22 cellular contexts compared by ENCODE assay signal in genomic region chr2:128343459-128343858, GRCh38. TPM values are rescaled to one million over a fixed set of nuclear protein-coding genes. Genes with fewer than 3 reads are reported as not detected.
A peak's percentile ranks its signal among the peaks of the same experiment; 100 is the strongest.
DNase-seq lines count a peak whose midpoint lies in the region; ATAC-seq, FAIRE-seq and TF ChIP-seq lines count a peak whose summit lies in the region.
"Had no signal": no experiment of that assay in that cellular context is flagged by ENCODE, and none has a peak within 500 bp of the region (broad histone marks: within the 10 kb centered on the region; RNA-seq: fewer than 3 reads in every experiment).

No MANE protein-coding gene starts in this region.

- no peak overlapping the region for H3K4me2 ChIP-seq in K562 (ENCODE audit: insufficient read depth, low read length)
- H3K4me2 ChIP-seq: A549 had no signal

- H3K27ac Mint-ChIP-seq in activated CD8-positive, alpha-beta T cell treated with anti-CD3 and anti-CD28 coated beads, Interleukin-2, amount 10 ng/mL, durations not matched to agents 7 days and 5 days = no peak overlapping the region
- H3K27ac Mint-ChIP-seq in activated CD8-positive, alpha-beta T cell treated with anti-CD3 and anti-CD28 coated beads for 36 hours = no peak overlapping the region
- no peak overlapping the region for H3K27ac Mint-ChIP-seq in endothelial cell (ENCODE audit: unreplicated experiment)
- H3K27ac Mint-ChIP-seq: B cell; CD4-positive, alpha-beta T cell; CD8-positive, alpha-beta T cell had no signal

- TF ChIP-seq POLR2A in NB4 (IDR thresholded peaks at IDR 0.05; ENCODE audit: extremely low read depth, insufficient read length) = no peak
- TF ChIP-seq POLR2A in K562 (conservative IDR thresholded peaks at IDR 0.05) = no peak

- no peaks in the 10 kb centered on the region for H3K4me1 Mint-ChIP-seq in activated CD8-positive, alpha-beta T cell treated with anti-CD3 and anti-CD28 coated beads, Interleukin-2, amount 10 ng/mL, durations not matched to agents 7 days and 5 days (ENCODE audit: low read depth)
- no peaks in the 10 kb centered on the region for H3K4me1 Mint-ChIP-seq in activated CD8-positive, alpha-beta T cell treated with anti-CD3 and anti-CD28 coated beads for 36 hours (ENCODE audit: low read depth)
- H3K4me1 Mint-ChIP-seq in endothelial cell (ENCODE audit: unreplicated experiment) = peaks cover 5% of the 10 kb centered on the region
- H3K4me1 Mint-ChIP-seq: B cell had no signal

- H3K79me2 ChIP-seq in K562 (ENCODE audit: control insufficient read depth, insufficient read depth, low read length) = no peaks in the 10 kb centered on the region

- H3K36me3 ChIP-seq in K562 (ENCODE audit: control insufficient read depth, insufficient read depth, low read length) = no peaks in the 10 kb centered on the region
- H3K36me3 ChIP-seq: BLaER1 treated with 17β-estradiol and CSF1 and Interleukin-3, amounts not matched to agents 10 nM and 100 nM had no signal

- POLR2A ChIA-PET in activated CD8-positive, alpha-beta T cell treated with anti-CD3 and anti-CD28 coated beads, Interleukin-2, amount 10 ng/mL, durations not matched to agents 7 days and 5 days (lab: Charles Lee) = no interaction called here
- POLR2A ChIA-PET in activated CD8-positive, alpha-beta T cell treated with anti-CD3 and anti-CD28 coated beads for 36 hours (lab: Charles Lee) = no interaction called here
- POLR2A ChIA-PET in K562 (lab: Yijun Ruan, JAX) = no interaction called here

- in situ Hi-C loops in K562 (cut with MboI) = no loop called here

- no TSS peak for BruUV-seq in K562 (replicated peaks; lab: Mats Ljungman, UMichigan)

- H2AFZ ChIP-seq in K562 (ENCODE audit: low read depth, low read length) = no peak overlapping the region

- no peaks in the 10 kb centered on the region for H3K27me3 Mint-ChIP-seq in activated CD8-positive, alpha-beta T cell treated with anti-CD3 and anti-CD28 coated beads, Interleukin-2, amount 10 ng/mL, durations not matched to agents 7 days and 5 days (ENCODE audit: low read depth)
- H3K27me3 Mint-ChIP-seq in activated CD8-positive, alpha-beta T cell treated with anti-CD3 and anti-CD28 coated beads for 36 hours = no peaks in the 10 kb centered on the region
- H3K27me3 Mint-ChIP-seq in endothelial cell (ENCODE audit: unreplicated experiment) = peaks cover 6% of the 10 kb centered on the region
- H3K27me3 Mint-ChIP-seq: B cell; CD4-positive, alpha-beta T cell had no signal

- H3K4me1 ChIP-seq in K562 (replicated peaks in 1 of 2; ENCODE audit: control insufficient read depth in 2 of 2, insufficient read depth in 2 of 2, low read length in 2 of 2) = peaks cover 0 to 19% of the 10 kb centered on the region in 2 experiments; a peak in 2 of 5 replicates
- H3K4me1 ChIP-seq: A549, Caco-2 had no signal

- CTCF ChIA-PET in activated CD8-positive, alpha-beta T cell treated with anti-CD3 and anti-CD28 coated beads, Interleukin-2, amount 10 ng/mL, durations not matched to agents 7 days and 5 days (lab: Charles Lee) = no interaction called here
- CTCF ChIA-PET in activated CD8-positive, alpha-beta T cell treated with anti-CD3 and anti-CD28 coated beads for 36 hours (lab: Charles Lee) = interaction anchor here (0.7 kb wide), 1 partner anchor 267 kb away, joined by 3 read pairs; no protein-coding TSS in a partner anchor
- CTCF ChIA-PET in K562 (lab: Yijun Ruan, JAX; ENCODE audit: low intra/inter-chr PET ratio) = no interaction called here

- H3K9me3 ChIP-seq in K562 (replicated peaks; ENCODE audit: control insufficient read depth, insufficient read depth, low read depth, low read length) = no peaks in the 10 kb centered on the region
- H3K9me3 ChIP-seq: A549, Caco-2 had no signal

- peak; percentile 2 for DNase-seq in activated CD8-positive, alpha-beta T cell treated with anti-CD3 and anti-CD28 coated beads, Interleukin-2, amount 10 ng/mL, durations not matched to agents 7 days and 5 days
- no peak for DNase-seq in activated CD8-positive, alpha-beta T cell treated with anti-CD3 and anti-CD28 coated beads for 36 hours
- DNase-seq in NB4 (ENCODE audit: low read depth) (peak; percentile 20), K562 (ENCODE audit: extremely low read depth in 1 of 4, low spot score in 3 of 4) (no peak), endothelial cell (ENCODE audit: low spot score) (no peak)
- DNase-seq: AML-193; Caco-2; Calu3; CD4-positive, alpha-beta T cell; CD8-positive, alpha-beta T cell; DMS79 treated with DMSO at 0.1 percent for 48 hours; GF-D8 had no signal

- FAIRE-seq in K562 (lab: Jason Lieb, UNC) = no peak
- FAIRE-seq: A549, D721Med, G401.6, GM12891, GM18507 had no signal

- WGBS in K562 (ENCODE audit: insufficient coverage, low coverage, missing lambda C conversion rate) = 0% methylated on average over 1 of the region's 1 CpG

- TF ChIP-seq RAD21 in K562 (CRISPR knock-in tag; conservative IDR thresholded peaks at IDR 0.05 in 1 of 2, IDR thresholded peaks at IDR 0.05 in 1 of 2) = no peak

- no peak overlapping the region for H3K4me3 Mint-ChIP-seq in activated CD8-positive, alpha-beta T cell treated with anti-CD3 and anti-CD28 coated beads, Interleukin-2, amount 10 ng/mL, durations not matched to agents 7 days and 5 days
- no peak overlapping the region for H3K4me3 Mint-ChIP-seq in activated CD8-positive, alpha-beta T cell treated with anti-CD3 and anti-CD28 coated beads for 36 hours
- no peak overlapping the region for H3K4me3 Mint-ChIP-seq in endothelial cell (ENCODE audit: unreplicated experiment)
- H3K4me3 Mint-ChIP-seq: B cell; CD4-positive, alpha-beta T cell; CD8-positive, alpha-beta T cell had no signal

- H4K20me1 ChIP-seq in K562 (replicated peaks; ENCODE audit: control insufficient read depth, insufficient read depth, low read length) = no peaks in the 10 kb centered on the region
- H4K20me1 ChIP-seq: BLaER1 treated with 17β-estradiol and CSF1 and Interleukin-3, amounts not matched to agents 10 nM and 100 nM had no signal

- H3K4me3 ChIP-seq in NB4 (ENCODE audit: low read depth, low read length) (no peak overlapping the region), K562 (no peak overlapping the region)
- H3K4me3 ChIP-seq: A549; BLaER1 treated with 17β-estradiol and CSF1 and Interleukin-3, amounts not matched to agents 10 nM and 100 nM had no signal

- no peak overlapping the region for H3K9ac ChIP-seq in K562 (ENCODE audit: insufficient read depth in 1 of 2, low read depth in 2 of 2, low read length in 2 of 2)
- H3K9ac ChIP-seq: BLaER1 treated with 17β-estradiol and CSF1 and Interleukin-3, amounts not matched to agents 10 nM and 100 nM had no signal

- no peaks in the 10 kb centered on the region for H3K9me1 ChIP-seq in K562 (ENCODE audit: control insufficient read depth, insufficient read depth, low read length)

- H3K27me3 ChIP-seq in K562 (ENCODE audit: control insufficient read depth in 2 of 2, insufficient read depth in 2 of 2, low read length in 2 of 2) = peaks cover 2 to 30% of the 10 kb centered on the region in 2 experiments; a peak in 2 of 5 replicates
- H3K27me3 ChIP-seq: BLaER1 treated with 17β-estradiol and CSF1 and Interleukin-3, amounts not matched to agents 10 nM and 100 nM had no signal

- intact Hi-C loops in activated CD8-positive, alpha-beta T cell treated with anti-CD3 and anti-CD28 coated beads for 36 hours (cut with micrococcal nuclease) = no loop called here
- intact Hi-C loops in K562 (cut with micrococcal nuclease) = no loop called here

- no peaks in the 10 kb centered on the region for H3K36me3 Mint-ChIP-seq in activated CD8-positive, alpha-beta T cell treated with anti-CD3 and anti-CD28 coated beads, Interleukin-2, amount 10 ng/mL, durations not matched to agents 7 days and 5 days (ENCODE audit: low read depth)
- no peaks in the 10 kb centered on the region for H3K36me3 Mint-ChIP-seq in activated CD8-positive, alpha-beta T cell treated with anti-CD3 and anti-CD28 coated beads for 36 hours (ENCODE audit: low read depth)
- peaks cover 8% of the 10 kb centered on the region for H3K36me3 Mint-ChIP-seq in endothelial cell (ENCODE audit: low read depth, unreplicated experiment)
- H3K36me3 Mint-ChIP-seq: CD8-positive, alpha-beta T cell had no signal

- peaks cover 12% of the 10 kb centered on the region for H3K9me3 Mint-ChIP-seq in activated CD8-positive, alpha-beta T cell treated with anti-CD3 and anti-CD28 coated beads, Interleukin-2, amount 10 ng/mL, durations not matched to agents 7 days and 5 days (ENCODE audit: insufficient read depth)
- peaks cover 10% of the 10 kb centered on the region for H3K9me3 Mint-ChIP-seq in activated CD8-positive, alpha-beta T cell treated with anti-CD3 and anti-CD28 coated beads for 36 hours
- H3K9me3 Mint-ChIP-seq in endothelial cell (ENCODE audit: unreplicated experiment) = no peaks in the 10 kb centered on the region

- TF ChIP-seq EP300 in K562 (IDR thresholded peaks at IDR 0.05; ENCODE audit: low read length) = no peak

- ATAC-seq in activated CD8-positive, alpha-beta T cell treated with anti-CD3 and anti-CD28 coated beads, Interleukin-2, amount 10 ng/mL, durations not matched to agents 7 days and 5 days = no peak
- no peak for ATAC-seq in activated CD8-positive, alpha-beta T cell treated with anti-CD3 and anti-CD28 coated beads for 36 hours
- ATAC-seq in K562 = no peak
- ATAC-seq in GM21515 (IDR thresholded peaks at IDR 0.05; ENCODE audit: unreplicated experiment) = no peak
- ATAC-seq: A549; CD8-positive, alpha-beta T cell had no signal

- no peak overlapping the region for H3K27ac ChIP-seq in K562 (ENCODE audit: extremely low read depth, low read depth, low read length)
- H3K27ac ChIP-seq: 22Rv1; A549; BLaER1 treated with 17β-estradiol and CSF1 and Interleukin-3, amounts not matched to agents 10 nM and 100 nM; C4-2B had no signal

- TF ChIP-seq CTCF in activated CD8-positive, alpha-beta T cell treated with anti-CD3 and anti-CD28 coated beads for 36 hours (IDR thresholded peaks at IDR 0.05) = no peak
- TF ChIP-seq CTCF in NB4 (IDR thresholded peaks at IDR 0.05; ENCODE audit: low read depth, low read length) = no peak
- no peak for TF ChIP-seq CTCF in K562 (IDR thresholded peaks at IDR 0.05 in 2 of 3, conservative IDR thresholded peaks at IDR 0.05 in 1 of 3; ENCODE audit: insufficient read depth in 2 of 3, low read depth in 1 of 3, low read length in 3 of 3)
- TF ChIP-seq CTCF in endothelial cell (IDR thresholded peaks at IDR 0.05; ENCODE audit: unreplicated experiment) = no peak

RNA-seq across cellular contexts. Expression of gene HS6ST1, which starts 24.8 kb away (rescaled TPM):
- 1 to 10 TPM; 7.1 to 8.1 TPM for total RNA-seq in activated CD8-positive, alpha-beta T cell treated with anti-CD3 and anti-CD28 coated beads, Interleukin-2, amount 10 ng/mL, durations not matched to agents 7 days and 5 days
- total RNA-seq in activated CD8-positive, alpha-beta T cell treated with anti-CD3 and anti-CD28 coated beads for 36 hours = 10 to 100 TPM; 12.5 to 13.0 TPM
- total RNA-seq in K562 (2011; cell fraction: chromatin; rRNA removed; ENCODE audit: low replicate concordance) = 7.0 and 16.3 TPM in 2 replicates
- 9.8 and 10.7 TPM in 2 replicates for total RNA-seq in K562 (2011; cell fraction: nucleolus; rRNA removed)
- 6.6 and 7.6 TPM in 2 replicates for total RNA-seq in K562 (2011; cell fraction: nucleoplasm; rRNA removed)
- total RNA-seq in K562 (2014; rRNA removed) = 5.9 and 12.1 TPM in 2 replicates
- total RNA-seq in K562 (2014; rRNA removed; fragmentation: Illumina TruSeq; extraction: Trizol) = 1.6 and 2.0 TPM in 2 replicates
- 6.7 and 7.1 TPM in 2 replicates for total RNA-seq in K562 (2015; rRNA removed; fragmentation: Illumina TruSeq; extraction: Trizol)
- total RNA-seq in K562 (2021) = 7.3 and 7.4 TPM in 2 replicates
- 1.6 and 1.8 TPM in 2 replicates for polyA plus RNA-seq in K562 (2011; rRNA removed)
- 2.4 and 6.4 TPM in 2 replicates for polyA plus RNA-seq in K562 (2011; cell fraction: cytosol; rRNA removed)
- 1.7 and 4.2 TPM in 2 replicates for polyA plus RNA-seq in K562 (2011; cell fraction: nucleus; rRNA removed)
- 7.4 and 9.3 TPM in 2 replicates for polyA plus RNA-seq in K562 (2012)
- polyA plus RNA-seq in K562 (2014; fragmentation: Illumina TruSeq; extraction: Trizol) = 3.8 and 4.2 TPM in 2 replicates
- under 1 TPM; 0.06 to 0.08 TPM for polyA plus RNA-seq in K562 (2014; fragmentation: Nextera tagmentation; extraction: Ambion mirVana)
- 4.0 and 4.5 TPM in 2 replicates for polyA plus RNA-seq in K562 (2014; rRNA removed)
- 1.8 and 3.2 TPM in 2 replicates for polyA minus RNA-seq in K562 (2011; rRNA and poly(A)+ RNA removed)
- polyA minus RNA-seq in K562 (2011; cell fraction: cytosol; rRNA and poly(A)+ RNA removed) = 4.0 and 4.2 TPM in 2 replicates
- polyA minus RNA-seq in K562 (2011; cell fraction: nucleus; rRNA and poly(A)+ RNA removed) = 7.3 and 11.7 TPM in 2 replicates
- total RNA-seq in endothelial cell (ENCODE audit: unreplicated experiment) = 23.3 TPM

Comparison
In these comparisons a context has a peak if more than half of its experiments do, and no peak if none do; other contexts are left out.
1. DNase-seq: peak in activated CD8-positive, alpha-beta T cell treated with anti-CD3 and anti-CD28 coated beads, Interleukin-2, amount 10 ng/mL, durations not matched to agents 7 days and 5 days (single experiment) and NB4 (single experiment); none in activated CD8-positive, alpha-beta T cell treated with anti-CD3 and anti-CD28 coated beads for 36 hours (single experiment), K562 (0 of 4) and endothelial cell (single experiment).